ENCODE assay signal across 1 cellular context in the genomic region with DNA sequence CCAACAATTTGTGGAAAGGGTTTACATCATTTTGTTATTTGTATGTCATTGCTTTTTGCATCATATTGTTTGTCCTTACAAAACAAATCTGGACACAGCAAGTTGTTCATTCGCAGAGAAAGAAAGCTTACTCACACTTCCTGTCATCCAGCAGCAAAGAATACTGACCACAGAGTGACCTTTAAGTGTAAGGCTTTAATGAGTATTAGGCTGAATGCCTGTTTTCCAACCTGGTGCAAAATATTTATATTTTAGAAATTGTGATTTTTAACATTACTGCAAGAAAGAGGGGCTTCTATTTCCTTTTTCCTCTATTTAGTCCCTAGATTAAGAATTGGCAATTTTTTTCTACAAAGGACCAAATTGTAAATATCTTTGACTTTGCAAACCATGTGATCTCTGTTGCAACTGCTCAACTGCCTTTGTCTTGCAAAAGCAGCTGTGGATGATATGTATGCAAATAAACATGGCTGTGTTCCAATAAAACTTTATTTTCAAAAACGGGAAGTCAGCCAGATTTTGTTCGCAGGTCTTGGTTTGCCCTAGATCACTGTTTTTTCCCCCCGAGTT.
TF ChIP-seq lines count a peak whose summit lies in the region.

No MANE protein-coding gene starts in this region.

TF ChIP-seq in HepG2, 621 proteins besides CTCF, POLR2A, EP300 and RAD21 (continued from another document and continues in another):
- TF ChIP-seq ZBED4 (CRISPR knock-in tag; IDR thresholded peaks at IDR 0.05; ENCODE audit: borderline replicate concordance), result no peak
- no peak for TF ChIP-seq ZNF646 (CRISPR knock-in tag; IDR thresholded peaks at IDR 0.05)
- TF ChIP-seq ZNF274 (CRISPR knock-in tag; IDR thresholded peaks at IDR 0.05), result no peak
- TF ChIP-seq THAP11 (CRISPR knock-in tag; IDR thresholded peaks at IDR 0.05), result peak; percentile 32; the same call in 1 of the 2 replicates
- TF ChIP-seq, protein P1, sequence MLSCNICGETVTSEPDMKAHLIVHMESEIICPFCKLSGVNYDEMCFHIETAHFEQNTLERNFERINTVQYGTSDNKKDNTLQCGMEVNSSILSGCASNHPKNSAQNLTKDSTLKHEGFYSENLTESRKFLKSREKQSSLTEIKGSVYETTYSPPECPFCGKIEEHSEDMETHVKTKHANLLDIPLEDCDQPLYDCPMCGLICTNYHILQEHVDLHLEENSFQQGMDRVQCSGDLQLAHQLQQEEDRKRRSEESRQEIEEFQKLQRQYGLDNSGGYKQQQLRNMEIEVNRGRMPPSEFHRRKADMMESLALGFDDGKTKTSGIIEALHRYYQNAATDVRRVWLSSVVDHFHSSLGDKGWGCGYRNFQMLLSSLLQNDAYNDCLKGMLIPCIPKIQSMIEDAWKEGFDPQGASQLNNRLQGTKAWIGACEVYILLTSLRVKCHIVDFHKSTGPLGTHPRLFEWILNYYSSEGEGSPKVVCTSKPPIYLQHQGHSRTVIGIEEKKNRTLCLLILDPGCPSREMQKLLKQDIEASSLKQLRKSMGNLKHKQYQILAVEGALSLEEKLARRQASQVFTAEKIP (CRISPR knock-in tag; IDR thresholded peaks at IDR 0.05; ENCODE audit: borderline replicate concordance), result no peak
- no peak for TF ChIP-seq SMARCE1 (IDR thresholded peaks at IDR 0.05; ENCODE audit: borderline replicate concordance)
- no peak for TF ChIP-seq ATM (IDR thresholded peaks at IDR 0.05; ENCODE audit: borderline replicate concordance)
- TF ChIP-seq ZNF12 (CRISPR knock-in tag; IDR thresholded peaks at IDR 0.05), result no peak
- TF ChIP-seq PPARG (CRISPR knock-in tag; conservative IDR thresholded peaks at IDR 0.05), result 0 out of 2 replicates have a peak, but pooled peaks have one; percentile 23
- TF ChIP-seq NR2F1 (CRISPR knock-in tag; IDR thresholded peaks at IDR 0.05), result peak in 1 of 2 experiments; percentile 77; a peak in 2 of 4 replicates
- TF ChIP-seq BATF2 (CRISPR knock-in tag; IDR thresholded peaks at IDR 0.05), result no peak
- TF ChIP-seq SOX6 (IDR thresholded peaks at IDR 0.05), result no peak
- peak; percentile 62 for TF ChIP-seq SOX6 (CRISPR knock-in tag; IDR thresholded peaks at IDR 0.05)
- TF ChIP-seq ZNF577 (CRISPR knock-in tag; IDR thresholded peaks at IDR 0.05; ENCODE audit: borderline replicate concordance, low read depth), result no peak
- TF ChIP-seq TFE3 (CRISPR knock-in tag; IDR thresholded peaks at IDR 0.05), result peak; percentile 77
- TF ChIP-seq MTA3 (CRISPR knock-in tag; IDR thresholded peaks at IDR 0.05), result no peak
- no peak for TF ChIP-seq MNT (IDR thresholded peaks at IDR 0.05)
- TF ChIP-seq STAG1 (CRISPR knock-in tag; IDR thresholded peaks at IDR 0.05), result no peak
- TF ChIP-seq PAXIP1 (CRISPR knock-in tag; conservative IDR thresholded peaks at IDR 0.05), result peak; percentile 38; the same call in 1 of the 2 replicates
- TF ChIP-seq CEBPB (IDR thresholded peaks at IDR 0.05; ENCODE audit: borderline replicate concordance, low read depth, low read length), result peak; percentile 88
- TF ChIP-seq RCOR2 (CRISPR knock-in tag; IDR thresholded peaks at IDR 0.05), result no peak; the same call in 1 of the 2 replicates
- peak; percentile 65; the same call in 1 of the 2 replicates for TF ChIP-seq SOX5 (CRISPR knock-in tag; IDR thresholded peaks at IDR 0.05; ENCODE audit: borderline replicate concordance)
- peak; percentile 58; the same call in 1 of the 2 replicates for TF ChIP-seq HMG20A (CRISPR knock-in tag; IDR thresholded peaks at IDR 0.05; ENCODE audit: borderline replicate concordance)
- peak; percentile 50; the same call in 1 of the 2 replicates for TF ChIP-seq MBD4 (IDR thresholded peaks at IDR 0.05; ENCODE audit: borderline replicate concordance, low read length)
- no peak for TF ChIP-seq TBX3 (IDR thresholded peaks at IDR 0.05; ENCODE audit: borderline replicate concordance)
- no peak for TF ChIP-seq YY1 (IDR thresholded peaks at IDR 0.05; ENCODE audit: insufficient read depth, insufficient replicate concordance, low read depth, low read length)
- TF ChIP-seq NCOA2 (CRISPR knock-in tag; IDR thresholded peaks at IDR 0.05), result peak; percentile 64
- TF ChIP-seq TGIF2 (CRISPR knock-in tag; IDR thresholded peaks at IDR 0.05), result no peak
- no peak for TF ChIP-seq SOX13 (IDR thresholded peaks at IDR 0.05)
- TF ChIP-seq SOX13 (CRISPR knock-in tag; conservative IDR thresholded peaks at IDR 0.05 in 1 of 2, IDR thresholded peaks at IDR 0.05 in 1 of 2), result peak in 1 of 2 experiments; percentile 66; a peak in 2 of 4 replicates
- peak; percentile 18; the same call in 1 of the 2 replicates for TF ChIP-seq MED1 (CRISPR knock-in tag; IDR thresholded peaks at IDR 0.05)
- TF ChIP-seq FOXA1 (IDR thresholded peaks at IDR 0.05), result no peak
- TF ChIP-seq FOXA1 (CRISPR knock-in tag; IDR thresholded peaks at IDR 0.05), result peak; percentile 49; the same call in 1 of the 2 replicates
- TF ChIP-seq SETDB1 (CRISPR knock-in tag; IDR thresholded peaks at IDR 0.05; ENCODE audit: borderline replicate concordance), result no peak
- TF ChIP-seq ZNF251 (CRISPR knock-in tag; IDR thresholded peaks at IDR 0.05), result no peak
- TF ChIP-seq, protein P2, sequence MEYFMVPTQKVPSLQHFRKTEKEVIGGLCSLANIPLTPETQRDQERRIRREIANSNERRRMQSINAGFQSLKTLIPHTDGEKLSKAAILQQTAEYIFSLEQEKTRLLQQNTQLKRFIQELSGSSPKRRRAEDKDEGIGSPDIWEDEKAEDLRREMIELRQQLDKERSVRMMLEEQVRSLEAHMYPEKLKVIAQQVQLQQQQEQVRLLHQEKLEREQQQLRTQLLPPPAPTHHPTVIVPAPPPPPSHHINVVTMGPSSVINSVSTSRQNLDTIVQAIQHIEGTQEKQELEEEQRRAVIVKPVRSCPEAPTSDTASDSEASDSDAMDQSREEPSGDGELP (IDR thresholded peaks at IDR 0.05; ENCODE audit: borderline replicate concordance, low read depth), result peak; percentile 57; the same call in 1 of the 2 replicates
